In the genomic region with DNA sequence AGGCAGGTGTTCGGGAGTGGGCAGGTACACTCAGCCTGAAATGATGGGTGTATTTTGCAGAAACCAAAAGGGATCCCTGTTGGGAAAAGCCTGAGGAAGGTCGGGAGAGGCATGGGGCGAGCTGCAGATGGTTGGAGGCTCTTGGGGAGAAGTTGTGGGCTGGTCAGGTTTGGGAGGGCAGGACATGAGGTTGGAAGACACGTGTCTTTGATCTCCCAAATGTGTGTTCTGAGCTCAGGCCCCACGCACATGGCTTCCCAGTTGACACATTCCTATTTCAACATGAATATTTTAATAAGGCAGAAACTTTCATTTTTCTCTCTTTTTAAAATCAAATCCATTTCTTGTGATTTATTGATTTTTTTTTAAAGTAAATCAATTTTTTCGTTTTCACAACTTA, we compare ENCODE assay signal across 21 cellular contexts.
DNase-seq lines count a peak whose midpoint lies in the region; ATAC-seq, FAIRE-seq and TF ChIP-seq lines count a peak whose summit lies in the region.
"Had no signal": no experiment of that assay in that cellular context is flagged by ENCODE, and none has a peak within 500 bp of the region (broad histone marks: within the 10 kb centered on the region; RNA-seq: fewer than 3 reads in every experiment).

No MANE protein-coding gene starts in this region.

- H3K9me3 Mint-ChIP-seq in nephron progenitor cell: peaks cover 8% of the 10 kb centered on the region
- H3K9me3 Mint-ChIP-seq: CD8-positive, alpha-beta T cell had no signal

- in situ Hi-C loops in HepG2 (cut with HindIII; ENCODE audit: extremely low pct_ligation_motif_present, low pct_unique_long_range_greater_than_20kb): no loop called here

- H3K4me2 ChIP-seq in HepG2 (ENCODE audit: low read depth, low read length): no peak overlapping the region
- H3K4me2 ChIP-seq: A549; BLaER1 treated with 17β-estradiol and CSF1 and Interleukin-3, amounts not matched to agents 10 nM and 100 nM had no signal

- 5% methylated on average over 6 of the region's 6 CpGs for WGBS in HepG2 (ENCODE audit: low lambda C conversion rate)
- WGBS in right lobe of liver (ENCODE audit: insufficient coverage, low coverage, low lambda C conversion rate, missing lambda C conversion rate): 54% methylated on average over 5 of the region's 6 CpGs

- BruUV-seq in HepG2 (replicated peaks; lab: Mats Ljungman, UMichigan): no TSS peak

- no peak for TF ChIP-seq EP300 in HepG2 (IDR thresholded peaks at IDR 0.05; ENCODE audit: low read depth in 2 of 2, low read length in 2 of 2)
- no peak for TF ChIP-seq EP300 in HepG2 (CRISPR knock-in tag; IDR thresholded peaks at IDR 0.05; ENCODE audit: borderline replicate concordance)

- no peaks in the 10 kb centered on the region for H3K79me2 ChIP-seq in HepG2 (ENCODE audit: insufficient read depth, low read length)

- peaks cover 8% of the 10 kb centered on the region for H3K27me3 Mint-ChIP-seq in nephron progenitor cell (ENCODE audit: low read depth, poor library complexity)

- H3K36me3 ChIP-seq in HepG2 (replicated peaks in 1 of 2; ENCODE audit: control insufficient read depth in 1 of 2, insufficient read depth in 2 of 2, low read length in 2 of 2) (no peaks in the 10 kb centered on the region), right lobe of liver (no peaks in the 10 kb centered on the region)
- H3K36me3 ChIP-seq: BLaER1 treated with 17β-estradiol and CSF1 and Interleukin-3, amounts not matched to agents 10 nM and 100 nM had no signal

- no peak overlapping the region for H3K9ac ChIP-seq in HepG2 (ENCODE audit: insufficient read depth, low read depth, low read length)
- H3K9ac ChIP-seq: BLaER1 treated with 17β-estradiol and CSF1 and Interleukin-3, amounts not matched to agents 10 nM and 100 nM had no signal

- no peaks in the 10 kb centered on the region for H4K20me1 ChIP-seq in HepG2 (ENCODE audit: insufficient read depth, low read length)
- H4K20me1 ChIP-seq: BLaER1 treated with 17β-estradiol and CSF1 and Interleukin-3, amounts not matched to agents 10 nM and 100 nM had no signal

- no peak for TF ChIP-seq RAD21 in HepG2 (CRISPR knock-in tag; IDR thresholded peaks at IDR 0.05)

- TF ChIP-seq POLR2A in HepG2 (IDR thresholded peaks at IDR 0.05; ENCODE audit: insufficient read depth in 1 of 2, low read depth in 2 of 2, low read length in 2 of 2) (no peak), right lobe of liver (IDR thresholded peaks at IDR 0.05) (no peak)

- no peak for ATAC-seq in HepG2
- no peak for ATAC-seq in right lobe of liver
- no peak for ATAC-seq in HG03095 (IDR thresholded peaks at IDR 0.05; ENCODE audit: unreplicated experiment)
- ATAC-seq: A549; CD8-positive, alpha-beta T cell had no signal

- H3K4me1 Mint-ChIP-seq in nephron progenitor cell: no peaks in the 10 kb centered on the region
- H3K4me1 Mint-ChIP-seq: B cell had no signal

- intact Hi-C loops in HepG2 (cut with micrococcal nuclease; ENCODE audit: unreplicated experiment) (no loop called here), right lobe of liver (cut with DNase I) (no loop called here)

- POLR2A ChIA-PET in HepG2 (lab: Yijun Ruan, JAX): no interaction called here

- H3K4me3 ChIP-seq in HepG2 (replicated peaks in 1 of 3; ENCODE audit: insufficient read depth in 1 of 3, low read depth in 2 of 3, low read length in 3 of 3) (no peak overlapping the region), right lobe of liver (no peak overlapping the region)
- H3K4me3 ChIP-seq: A549; BLaER1 treated with 17β-estradiol and CSF1 and Interleukin-3, amounts not matched to agents 10 nM and 100 nM had no signal

- H3K27ac Mint-ChIP-seq in nephron progenitor cell: peak overlapping the region; percentile 11
- H3K27ac Mint-ChIP-seq: B cell; CD4-positive, alpha-beta T cell; CD8-positive, alpha-beta T cell had no signal

- no peak overlapping the region for H3K4me3 Mint-ChIP-seq in nephron progenitor cell
- H3K4me3 Mint-ChIP-seq: B cell; CD4-positive, alpha-beta T cell; CD8-positive, alpha-beta T cell had no signal

- CTCF ChIA-PET in HepG2 (lab: Yijun Ruan, JAX; ENCODE audit: low intra/inter-chr PET ratio, low total read pairs): no interaction called here

- DNase-seq in HepG2 (ENCODE audit: low spot score) (no peak), right lobe of liver (no peak), nephron progenitor cell (no peak), NCI-H2171 (lab: John Stamatoyannopoulos, UW) (no peak)
- DNase-seq: AML-193; Caco-2; Calu3; CD4-positive, alpha-beta T cell; CD8-positive, alpha-beta T cell; DMS79 treated with DMSO at 0.1 percent for 48 hours; GF-D8 had no signal

- no peak for FAIRE-seq in HepG2 (lab: Jason Lieb, UNC)
- FAIRE-seq: A549, D721Med, G401.6, GM12891, GM19239 had no signal

- H3K36me3 Mint-ChIP-seq in nephron progenitor cell (ENCODE audit: low read depth): no peaks in the 10 kb centered on the region
- H3K36me3 Mint-ChIP-seq: CD8-positive, alpha-beta T cell had no signal

- TF ChIP-seq CTCF in HepG2 (CRISPR knock-in tag; IDR thresholded peaks at IDR 0.05) (no peak), right lobe of liver (IDR thresholded peaks at IDR 0.05) (no peak), nephron progenitor cell (IDR thresholded peaks at IDR 0.05) (no peak)

- H3K9me3 ChIP-seq in HepG2 (ENCODE audit: low read length): no peaks in the 10 kb centered on the region
- H3K9me3 ChIP-seq in right lobe of liver: no peaks in the 10 kb centered on the region
- H3K9me3 ChIP-seq: A549; BLaER1 treated with 17β-estradiol and CSF1 and Interleukin-3, amounts not matched to agents 10 nM and 100 nM; Caco-2 had no signal

- H3K27me3 ChIP-seq in HepG2 (ENCODE audit: control insufficient read depth in 1 of 2, insufficient read depth in 2 of 2, low read length in 2 of 2) (no peaks in the 10 kb centered on the region; a peak in 1 of 5 replicates), right lobe of liver (no peaks in the 10 kb centered on the region)
- H3K27me3 ChIP-seq: BLaER1 treated with 17β-estradiol and CSF1 and Interleukin-3, amounts not matched to agents 10 nM and 100 nM had no signal

- H3K4me1 ChIP-seq in HepG2 (ENCODE audit: insufficient read depth, low read length) (no peaks in the 10 kb centered on the region), right lobe of liver (no peaks in the 10 kb centered on the region)
- H3K4me1 ChIP-seq: A549; BLaER1 treated with 17β-estradiol and CSF1 and Interleukin-3, amounts not matched to agents 10 nM and 100 nM; Caco-2 had no signal

- no peak overlapping the region for H3K27ac ChIP-seq in HepG2 (ENCODE audit: extremely low read length, insufficient read depth, low read length)
- H3K27ac ChIP-seq in right lobe of liver: no peak overlapping the region
- H3K27ac ChIP-seq: 22Rv1; A549; BLaER1 treated with 17β-estradiol and CSF1 and Interleukin-3, amounts not matched to agents 10 nM and 100 nM; C4-2B had no signal

- no peak overlapping the region for H2AFZ ChIP-seq in HepG2 (ENCODE audit: low read length)

TF ChIP-seq in HepG2, 621 proteins besides CTCF, POLR2A, EP300 and RAD21:
- TF ChIP-seq ELF3 (CRISPR knock-in tag; IDR thresholded peaks at IDR 0.05) (no peak), MNT (IDR thresholded peaks at IDR 0.05) (peak; percentile 31; the same call in 1 of the 2 replicates), ZBTB44 (CRISPR knock-in tag; IDR thresholded peaks at IDR 0.05) (no peak), ZNF639 (CRISPR knock-in tag; conservative IDR thresholded peaks at IDR 0.05) (no peak)
